In genomic region chr11:46357483-46357936, GRCh38 we compare ENCODE assay signal across 1 cellular context.
TF ChIP-seq lines count a peak whose summit lies in the region.

No MANE protein-coding gene starts in this region.

TF ChIP-seq in HCT116, 20 proteins besides CTCF, POLR2A, EP300 and RAD21 (continued from another document):
- no peak for TF ChIP-seq ZBTB33 (IDR thresholded peaks at IDR 0.05; ENCODE audit: extremely low read depth, insufficient replicate concordance, low read length)
- TF ChIP-seq EGR1 (IDR thresholded peaks at IDR 0.05; ENCODE audit: low read depth), result no peak
- TF ChIP-seq JUND (IDR thresholded peaks at IDR 0.05), result no peak
- no peak for TF ChIP-seq REST (IDR thresholded peaks at IDR 0.05; ENCODE audit: low read depth)
- no peak for TF ChIP-seq POLR2AphosphoS5 (IDR thresholded peaks at IDR 0.05; ENCODE audit: low read depth, low read length)
- no peak for TF ChIP-seq ATF3 (IDR thresholded peaks at IDR 0.05)
- TF ChIP-seq ZNF274 (IDR thresholded peaks at IDR 0.05; ENCODE audit: low read depth, low read length), result no peak
- no peak for TF ChIP-seq EZH2phosphoT487 (IDR thresholded peaks at IDR 0.05; ENCODE audit: borderline replicate concordance)
- TF ChIP-seq ELF1 (IDR thresholded peaks at IDR 0.05; ENCODE audit: borderline replicate concordance, low read depth), result no peak
